Comparison of ENCODE assay signal across 18 cellular contexts in genomic region chr5:165232187-165232586, GRCh38.
DNase-seq lines count a peak whose midpoint lies in the region; ATAC-seq, FAIRE-seq and TF ChIP-seq lines count a peak whose summit lies in the region.
"Had no signal": no experiment of that assay in that cellular context is flagged by ENCODE, and none has a peak within 500 bp of the region (broad histone marks: within the 10 kb centered on the region; RNA-seq: fewer than 3 reads in every experiment).

No MANE protein-coding gene starts in this region.

- H2BK20ac ChIP-seq in H1 (ENCODE audit: low read length) = no peak overlapping the region

- H2BK12ac ChIP-seq in H1 (ENCODE audit: low read depth, low read length) = no peak overlapping the region

- H2BK120ac ChIP-seq in H1 (replicated peaks; ENCODE audit: low read depth, low read length) = peak overlapping the region; percentile 98

- H3K23ac ChIP-seq in H1 (ENCODE audit: insufficient read length) = no peak overlapping the region

- H3K36me3 ChIP-seq in HUES48 (ENCODE audit: control insufficient read depth, insufficient read depth, low read length) (no peaks in the 10 kb centered on the region), H1 (ENCODE audit: control insufficient read depth in 2 of 4, insufficient read depth in 4 of 4, low read length in 3 of 4) (peaks cover 0 to 11% (median 5%) of the 10 kb centered on the region in 4 experiments; a peak in 2 of 8 replicates), iPS-20b (ENCODE audit: insufficient read depth, low read depth, low read length) (peaks cover 9% of the 10 kb centered on the region), neuron (ENCODE audit: insufficient read depth, low read length) (no peaks in the 10 kb centered on the region)
- H3K36me3 ChIP-seq: BLaER1 treated with 17β-estradiol and CSF1 and Interleukin-3, amounts not matched to agents 10 nM and 100 nM had no signal

- TF ChIP-seq RAD21 in H1 (IDR thresholded peaks at IDR 0.05 in 1 of 2, conservative IDR thresholded peaks at IDR 0.05 in 1 of 2; ENCODE audit: low read depth in 2 of 2, low read length in 2 of 2) = no peak

- no peaks in the 10 kb centered on the region for H4K20me1 ChIP-seq in H1 (replicated peaks in 1 of 2; ENCODE audit: control insufficient read depth in 1 of 2, insufficient read depth in 2 of 2, low read length in 2 of 2)
- H4K20me1 ChIP-seq: BLaER1 treated with 17β-estradiol and CSF1 and Interleukin-3, amounts not matched to agents 10 nM and 100 nM had no signal

- CTCF ChIA-PET in H1 (lab: Charles Lee; ENCODE audit: partially characterized antibody) = interaction anchor here (0.6 to 1.3 kb wide), 4 partner anchors 13 to 680 kb away, joined by 3 to 5 read pairs (median 3); no protein-coding TSS in a partner anchor

- no peaks in the 10 kb centered on the region for H3K23me2 ChIP-seq in H1 (ENCODE audit: low read depth, low read length)

- WGBS in H1 (ENCODE audit: extremely low coverage in 1 of 2, insufficient coverage in 1 of 2, insufficient read length in 1 of 2, insufficient replicate concordance in 2 of 2, low coverage in 1 of 2, low lambda C conversion rate in 2 of 2, missing lambda C conversion rate in 1 of 2), 2 experiments = 21% methylated on average over 1 of the region's 1 CpG; no CpG with 5 or more reads in 1 of the 2 experiments

- H3K79me2 ChIP-seq in H1 (ENCODE audit: control insufficient read depth in 1 of 2, insufficient read depth in 2 of 2, low read length in 2 of 2) = no peaks in the 10 kb centered on the region

- no peaks in the 10 kb centered on the region for H3K79me1 ChIP-seq in H1 (ENCODE audit: low read depth, low read length)

- no peak for TF ChIP-seq POLR2A in H1 (IDR thresholded peaks at IDR 0.05; ENCODE audit: control extremely low read depth in 1 of 2, low read depth in 2 of 2, low read length in 2 of 2)
- TF ChIP-seq POLR2A in H54 (IDR thresholded peaks at IDR 0.05; ENCODE audit: low read depth, low read length) = no peak

- POLR2A ChIA-PET in H1 (lab: Charles Lee; ENCODE audit: partially characterized antibody) = no interaction called here

- peak overlapping the region; percentile 34 to 47 for H3K4me2 ChIP-seq in H1 (ENCODE audit: insufficient read depth in 1 of 2, low read depth in 2 of 2, low read length in 2 of 2)
- H3K4me2 ChIP-seq: BLaER1 treated with 17β-estradiol and CSF1 and Interleukin-3, amounts not matched to agents 10 nM and 100 nM had no signal

- peak overlapping the region; percentile 88 for H4K5ac ChIP-seq in H1 (ENCODE audit: insufficient read length, low read depth, low read length)

- peak overlapping the region; percentile 92 for H3K4ac ChIP-seq in H1 (replicated peaks; ENCODE audit: insufficient read length, low read depth, low read length)

- H3K18ac ChIP-seq in H1 (ENCODE audit: extremely low read depth, low read length) = no peak overlapping the region

- H3K56ac ChIP-seq in H1 (replicated peaks; ENCODE audit: insufficient read length, low read depth, low read length) = no peak overlapping the region

- H3K14ac ChIP-seq in H1 (ENCODE audit: insufficient read length) = no peak overlapping the region

- ATAC-seq in HG03139 (IDR thresholded peaks at IDR 0.05; ENCODE audit: unreplicated experiment) = no peak

- TF ChIP-seq CTCF in H1 (IDR thresholded peaks at IDR 0.05; ENCODE audit: control extremely low read depth in 1 of 3, insufficient read depth in 1 of 3, low read depth in 1 of 3, low read length in 3 of 3) = no peak
- TF ChIP-seq CTCF in coronary artery (IDR thresholded peaks at IDR 0.05) = no peak

- H3K4me3 ChIP-seq in HUES48 (ENCODE audit: low read depth, low read length) (peak overlapping the region; percentile 19; the same call in 1 of the 2 replicates), H1 (ENCODE audit: extremely low read depth in 1 of 4, insufficient read depth in 2 of 4, low read depth in 3 of 4, low read length in 4 of 4) (peak overlapping the region in 1 of 4 experiments; percentile 37; a peak in 1 of 8 replicates), iPS-20b (ENCODE audit: low read length) (peak overlapping the region; percentile 16; the same call in 1 of the 2 replicates), neuron (ENCODE audit: low read length) (no peak overlapping the region), coronary artery (no peak overlapping the region)
- H3K4me3 ChIP-seq: BLaER1 treated with 17β-estradiol and CSF1 and Interleukin-3, amounts not matched to agents 10 nM and 100 nM; GM23248 had no signal

- peak overlapping the region; percentile 69 for H4K91ac ChIP-seq in H1 (replicated peaks; ENCODE audit: insufficient read length, low read length)

- H3K4me1 ChIP-seq in HUES48 (ENCODE audit: control insufficient read depth, insufficient read depth, low read length) (peaks cover 53% of the 10 kb centered on the region), H1 (replicated peaks in 1 of 4; ENCODE audit: control insufficient read depth in 3 of 4, insufficient read depth in 4 of 4, low read length in 3 of 4) (peaks cover 0 to 18% (median 3%) of the 10 kb centered on the region in 4 experiments; a peak in 2 of 7 replicates), iPS-20b (ENCODE audit: insufficient read depth, low read length) (peaks cover 43% of the 10 kb centered on the region; the same call in 1 of the 2 replicates), neuron (ENCODE audit: insufficient read depth, low read length) (peaks cover 11% of the 10 kb centered on the region)
- H3K4me1 ChIP-seq: BLaER1 treated with 17β-estradiol and CSF1 and Interleukin-3, amounts not matched to agents 10 nM and 100 nM had no signal

- peaks cover 26% of the 10 kb centered on the region for H3K9me3 ChIP-seq in HUES48 (ENCODE audit: control insufficient read depth, insufficient read depth, low read length)
- peaks cover 13 to 17% of the 10 kb centered on the region in 2 experiments; a peak in 3 of 4 replicates for H3K9me3 ChIP-seq in H1 (ENCODE audit: insufficient read depth in 2 of 2, low read depth in 1 of 2, low read length in 1 of 2)
- H3K9me3 ChIP-seq in iPS-20b (ENCODE audit: insufficient read depth, low read depth, low read length) = peaks cover 20% of the 10 kb centered on the region
- H3K9me3 ChIP-seq in neuron (ENCODE audit: low read length) = no peaks in the 10 kb centered on the region

- no peak for TF ChIP-seq EP300 in H1 (IDR thresholded peaks at IDR 0.05; ENCODE audit: borderline replicate concordance in 1 of 2, low read depth in 2 of 2, low read length in 2 of 2)

- no peak overlapping the region for H4K8ac ChIP-seq in H1 (ENCODE audit: extremely low read depth, insufficient read depth, low read length)

- no peak overlapping the region for H2BK15ac ChIP-seq in H1 (ENCODE audit: low read length)

- DNase-seq in H1 (ENCODE audit: low read depth in 1 of 2, low spot score in 2 of 2) = no peak
- DNase-seq in H54 (ENCODE audit: insufficient read length, low spot score) = no peak
- DNase-seq in effector CD4-positive, alpha-beta T cell = no peak
- DNase-seq in coronary artery (ENCODE audit: low spot score) = no peak
- DNase-seq: ACHN; CD4-positive, CD25-positive, alpha-beta regulatory T cell; DMS53; GF-D8; GM23248; HCEC 1CT; HFFc6; IMR-90 had no signal

- peak overlapping the region; percentile 65 for H3K27ac ChIP-seq in HUES48 (ENCODE audit: low read depth, low read length)
- peak overlapping the region; percentile 15; the same call in 1 of the 2 replicates for H3K27ac ChIP-seq in H1 (ENCODE audit: low read depth, low read length)
- peak overlapping the region; percentile 92 for H3K27ac ChIP-seq in iPS-20b (ENCODE audit: low read length)
- H3K27ac ChIP-seq in coronary artery = no peak overlapping the region
- H3K27ac ChIP-seq: BLaER1 treated with 17β-estradiol and CSF1 and Interleukin-3, amounts not matched to agents 10 nM and 100 nM; GM23248 had no signal

- no peak overlapping the region for H2AK5ac ChIP-seq in H1 (ENCODE audit: low read depth, low read length)

- FAIRE-seq in H1 (lab: Jason Lieb, UNC) (no peak), H54 (lab: Jason Lieb, UNC) (no peak)
- FAIRE-seq: HTR-8/SVneo had no signal

- H3K9ac ChIP-seq in HUES48 (ENCODE audit: low read depth, low read length) (no peak overlapping the region), H1 (replicated peaks in 1 of 4; ENCODE audit: extremely low read depth in 1 of 4, low read depth in 3 of 4, low read length in 3 of 4) (no peak overlapping the region; a peak in 1 of 7 replicates), iPS-20b (ENCODE audit: low read depth, low read length) (peak overlapping the region; percentile 61; the same call in 1 of the 2 replicates)
- H3K9ac ChIP-seq: BLaER1 treated with 17β-estradiol and CSF1 and Interleukin-3, amounts not matched to agents 10 nM and 100 nM; GM23248 had no signal

- peak overlapping the region; percentile 92; the same call in 1 of the 2 replicates for H2BK5ac ChIP-seq in H1 (ENCODE audit: low read depth, low read length)

- H3K27me3 ChIP-seq in HUES48 (ENCODE audit: control insufficient read depth, insufficient read depth, low read length) = no peaks in the 10 kb centered on the region
- H3K27me3 ChIP-seq in H1 (replicated peaks in 1 of 4; ENCODE audit: control insufficient read depth in 3 of 4, extremely low read depth in 1 of 4, insufficient read depth in 3 of 4, low read length in 3 of 4) = no peaks in the 10 kb centered on the region
- no peaks in the 10 kb centered on the region for H3K27me3 ChIP-seq in iPS-20b (ENCODE audit: insufficient read depth, low read length)
- no peaks in the 10 kb centered on the region for H3K27me3 ChIP-seq in neuron (ENCODE audit: insufficient read depth, low read length)
- H3K27me3 ChIP-seq: BLaER1 treated with 17β-estradiol and CSF1 and Interleukin-3, amounts not matched to agents 10 nM and 100 nM had no signal

- H2AFZ ChIP-seq in H1 (ENCODE audit: low read length) (no peak overlapping the region), neuron (ENCODE audit: low read depth, low read length) (peak overlapping the region; percentile 74)
- H2AFZ ChIP-seq: GM23248 had no signal

TF ChIP-seq in H1, 55 proteins besides CTCF, POLR2A, EP300 and RAD21 (continues in another document):
- TF ChIP-seq GTF2F1 (IDR thresholded peaks at IDR 0.05; ENCODE audit: borderline replicate concordance, low read depth, low read length) (no peak), ATF2 (IDR thresholded peaks at IDR 0.05; ENCODE audit: low read length) (no peak), TBP (IDR thresholded peaks at IDR 0.05; ENCODE audit: low read depth, low read length) (no peak), KDM1A (IDR thresholded peaks at IDR 0.05; ENCODE audit: borderline replicate concordance, low read length) (no peak), KDM4A (IDR thresholded peaks at IDR 0.05; ENCODE audit: low read depth, low read length, severe bottlenecking) (no peak)

Comparison
In these comparisons a context has a peak if more than half of its experiments do, and no peak if none do; other contexts are left out.
1. H3K27ac ChIP-seq: peak in HUES48 (single experiment), H1 (single experiment) and iPS-20b (single experiment); none in coronary artery (0 of 2).
2. H3K4me3 ChIP-seq: peak in HUES48 (single experiment) and iPS-20b (single experiment); none in neuron (single experiment) and coronary artery (single experiment).